In the genomic region with DNA sequence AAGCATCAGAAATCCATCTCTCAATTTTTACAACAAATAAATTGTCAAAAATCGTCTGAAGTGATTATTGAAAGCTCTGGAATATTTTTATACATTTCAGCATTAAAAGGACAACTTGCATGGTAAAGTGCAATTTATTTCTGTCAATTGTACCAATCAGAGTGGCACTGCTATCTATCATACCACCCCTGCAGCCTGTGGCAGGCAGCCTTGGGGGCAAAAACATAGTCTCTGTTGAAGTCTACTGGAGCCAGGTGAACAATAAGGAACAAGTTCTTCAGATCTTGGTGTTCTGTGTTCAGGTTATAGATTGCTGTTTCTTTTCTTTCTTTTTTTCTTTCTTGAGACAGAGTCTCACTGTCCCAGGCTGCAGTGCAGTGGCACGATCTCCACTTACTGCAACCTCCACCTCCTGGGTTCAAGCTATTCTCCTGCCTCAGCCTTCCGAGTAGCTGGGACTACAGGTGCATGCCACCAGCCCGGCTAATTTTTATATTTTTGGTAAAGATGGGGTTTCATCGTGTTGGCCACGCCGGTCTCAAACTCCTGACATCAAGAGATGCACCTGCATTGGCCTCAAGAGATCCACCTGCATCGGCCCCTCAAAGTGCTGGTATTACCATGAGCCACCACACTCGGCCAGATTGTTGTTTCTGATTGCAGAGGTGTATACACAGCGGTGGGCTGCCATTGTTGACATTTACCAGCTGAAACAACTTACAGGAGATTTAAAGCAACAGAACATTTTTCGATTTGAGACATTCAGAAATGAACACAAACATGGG, we compare ENCODE assay signal across 25 cellular contexts.
"Had no signal": no experiment of that assay in that cellular context is flagged by ENCODE, and none has a peak within 500 bp of the region (broad histone marks: within the 10 kb centered on the region; RNA-seq: fewer than 3 reads in every experiment).

No MANE protein-coding gene starts in this region.

- FAIRE-seq: small intestine, urothelium cell line had no signal

- DNase-seq: nephron progenitor cell; occipital lobe; ovary; psoas muscle; right cardiac atrium; right lobe of liver; sigmoid colon; small intestine; stimulated activated CD4-positive, alpha-beta T cell treated with anti-CD3 and anti-CD28 coated beads, Interleukin-15, amount 100 ng/mL, for 24 hours; stimulated activated CD4-positive, alpha-beta T cell treated with anti-CD3 and anti-CD28 coated beads, Interleukin-2, amount 100 ng/mL, for 24 hours; stimulated activated CD4-positive, alpha-beta T cell treated with anti-CD3 and anti-CD28 coated beads, Interleukin-2, amount 100 ng/mL, for 48 hours; stimulated activated CD4-positive, alpha-beta T cell treated with anti-CD3 and anti-CD28 coated beads, Interleukin-4, amount 100 ng/mL, for 24 hours; stimulated activated naive B cell treated with anti-CD40 and anti-IgM and Interleukin-4, amounts not matched to agents 10 μg/mL and 1 μg/mL and 100 μg/mL, for 72 hours; stimulated activated naive CD4-positive, alpha-beta T cell treated with Interleukin-2 at 50 U/mL for 16 hours; stomach; thyroid gland; trophoblast cell; upper lobe of left lung had no signal

- H3K79me2 ChIP-seq: parathyroid adenoma had no signal

- ATAC-seq: natural killer cell treated with Interleukin-12 subunit alpha and Interleukin-12 subunit beta and Interleukin-15 and Interleukin-18, amount 100 ng/mL, for 72 hours; psoas muscle; right cardiac atrium; right lobe of liver; stimulated activated effector memory CD8-positive, alpha-beta T cell treated with anti-CD3 and anti-CD28 coated beads, Interleukin-12 subunit alpha, Interleukin-12 subunit beta, amount 100 ng/mL, for 72 hours; stimulated activated naive B cell treated with anti-CD40 and anti-IgM and Interleukin-4, amounts not matched to agents 10 μg/mL and 1 μg/mL and 100 μg/mL, for 72 hours had no signal

- H3K4me3 ChIP-seq: ovary, psoas muscle, right lobe of liver, sigmoid colon, stomach, thoracic aorta, thyroid gland, tibial nerve, upper lobe of left lung, vagina had no signal

- H3K36me3 ChIP-seq: ovary, right lobe of liver, sigmoid colon, stomach, thoracic aorta, thyroid gland, tibial nerve, upper lobe of left lung, vagina had no signal

- H3K9me3 ChIP-seq: ovary, psoas muscle, right lobe of liver, sigmoid colon, stomach, thyroid gland, tibial nerve, upper lobe of left lung, vagina had no signal

- H3K9ac ChIP-seq: parathyroid adenoma had no signal

- H2AFZ ChIP-seq: parathyroid adenoma had no signal

- H3K4me1 ChIP-seq: parathyroid adenoma, psoas muscle, right lobe of liver, sigmoid colon, stomach, thyroid gland, tibial nerve, upper lobe of left lung, vagina had no signal

- H3K27ac ChIP-seq: ovary, parathyroid adenoma, psoas muscle, right lobe of liver, sigmoid colon, stomach, thoracic aorta, thyroid gland, tibial nerve, upper lobe of left lung, vagina had no signal

- H3K27me3 ChIP-seq: ovary, right lobe of liver, sigmoid colon, stomach, thyroid gland, tibial nerve, upper lobe of left lung, vagina had no signal
